33 cellular contexts compared by ENCODE assay signal in the genomic region with DNA sequence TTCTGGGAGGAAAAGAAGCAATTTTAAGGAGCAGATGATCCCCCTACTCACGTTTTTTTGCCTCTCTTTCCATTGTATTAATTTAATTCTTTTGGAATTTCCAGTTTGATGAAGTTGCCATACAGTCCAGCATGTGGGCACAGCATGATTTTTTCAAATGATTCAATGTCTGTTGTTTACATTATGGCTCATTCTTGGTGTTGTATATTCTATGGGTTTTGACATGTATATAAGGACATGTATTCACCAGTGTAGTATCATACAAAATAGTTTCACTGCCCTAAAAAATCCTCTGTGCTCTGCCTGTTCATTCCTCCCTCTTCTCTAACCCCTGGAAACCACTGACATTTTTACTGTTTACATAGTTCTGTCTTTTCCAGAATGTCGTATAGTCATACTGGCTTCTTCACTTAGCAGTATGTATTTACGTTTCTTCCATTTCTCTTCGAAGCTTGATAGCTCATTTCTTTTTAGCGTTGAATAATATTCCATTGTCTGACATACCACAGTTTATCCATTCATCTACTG.
"Had no signal": no experiment of that assay in that cellular context is flagged by ENCODE, and none has a peak within 500 bp of the region (broad histone marks: within the 10 kb centered on the region; RNA-seq: fewer than 3 reads in every experiment).

No MANE protein-coding gene starts in this region.

- H3K36me3 ChIP-seq: MG63, WERI-Rb-1 had no signal

- DNase-seq: activated CD4-positive, alpha-beta T cell treated with anti-CD3 and anti-CD28 coated beads, Interleukin-2, amount 10 ng/mL, durations not matched to agents 24 days and 14 days; activated CD4-positive, alpha-beta T cell treated with anti-CD3 and anti-CD28 coated beads, Interleukin-2, amount 50 U/mL, for 4 hours; activated CD4-positive, CD25-positive, alpha-beta regulatory T cell; activated CD8-positive, alpha-beta T cell treated with anti-CD3 and anti-CD28 coated beads for 36 hours; activated gamma-delta T cell; activated naive CD4-positive, alpha-beta T cell treated with anti-CD3 and anti-CD28 coated beads for 36 hours; activated T-cell treated with anti-CD3 and anti-CD28 coated beads, Interleukin-2, amount 50 U/mL, for 1 hour; anterior cingulate cortex; central memory CD4-positive, alpha-beta T cell; Karpas-422; KBM-7; MG63; NCI-H1048; NCI-H1105 treated with DMSO at 0.1 percent for 48 hours; NCI-H1436; NCI-H1694 treated with DMSO at 0.1 percent for 48 hours; NCI-H2029 treated with DMSO at 0.1 percent for 48 hours; NCI-H2107; NCI-H2171; NCI-H510A; NCI-H526; NCI-H748 treated with DMSO at 0.1 percent for 48 hours; NK-92 treated with Interleukin-12 subunit alpha and Interleukin-12 subunit beta, amount 100 ng/mL, for 24 hours; PC-9; Right ventricle myocardium superior; SW 1271; T-helper 1 cell; T-helper 2 cell; T-helper 9 cell; WERI-Rb-1 had no signal

- H3K27ac ChIP-seq: PC-9, RWPE1, WERI-Rb-1 had no signal

- ATAC-seq: activated CD8-positive, alpha-beta T cell treated with anti-CD3 and anti-CD28 coated beads for 36 hours; activated naive CD4-positive, alpha-beta T cell treated with anti-CD3 and anti-CD28 coated beads, Interleukin-2, amount 50 U/mL, for 72 hours had no signal

- H3K4me3 ChIP-seq: MG63, PC-9 had no signal

- FAIRE-seq: RCC 7860 had no signal

- H2AFZ ChIP-seq: PC-9 had no signal

- H3K4me2 ChIP-seq: PC-9 had no signal

- H3K9me3 ChIP-seq: MG63 had no signal

- H3K27me3 ChIP-seq: MG63 had no signal
